8 cellular contexts compared by ENCODE assay signal in genomic region chr6:34671801-34672656, GRCh38. TPM values are rescaled to one million over a fixed set of nuclear protein-coding genes. Genes with fewer than 3 reads are reported as not detected.
DNase-seq lines count a peak whose midpoint lies in the region; ATAC-seq, FAIRE-seq and TF ChIP-seq lines count a peak whose summit lies in the region.

No MANE protein-coding gene starts in this region.

- no peaks in the 10 kb centered on the region for H3K9me3 ChIP-seq in CD8-positive, alpha-beta T cell (ENCODE audit: low read length)

- peaks cover 50% of the 10 kb centered on the region for H3K4me1 ChIP-seq in CD8-positive, alpha-beta T cell (ENCODE audit: insufficient read depth, low read length)

- peak overlapping the region; percentile 72 for H3K4me3 Mint-ChIP-seq in CD8-positive, alpha-beta T cell
- peak overlapping the region; percentile 78 to 91 (median 88) for H3K4me3 Mint-ChIP-seq in IgD-negative memory B cell
- peak overlapping the region; percentile 71 for H3K4me3 Mint-ChIP-seq in activated CD4-positive, alpha-beta memory T cell treated with anti-CD3 and anti-CD28 coated beads for 36 hours

- H3K27ac ChIP-seq in CD8-positive, alpha-beta T cell (ENCODE audit: low read depth, low read length), result peak overlapping the region; percentile 25

- H3K4me3 ChIP-seq in CD8-positive, alpha-beta T cell (ENCODE audit: low read depth, low read length), result peak overlapping the region; percentile 21

- peak; percentile 52 to 87 (median 70) for DNase-seq in CD8-positive, alpha-beta T cell
- peak; percentile 87 for DNase-seq in activated CD4-positive, alpha-beta memory T cell treated with anti-CD3 and anti-CD28 coated beads for 36 hours
- DNase-seq in fibroblast of peridontal ligament (ENCODE audit: extremely low read depth), result peak; percentile 53
- peak; percentile 49 to 53 for DNase-seq in stimulated activated CD4-positive, alpha-beta T cell treated with anti-CD3 and anti-CD28 coated beads, Interleukin-2, amount 100 ng/mL, for 48 hours
- no peak for DNase-seq in NCI-H446 (lab: John Stamatoyannopoulos, UW)
- DNase-seq in frontal cortex (ENCODE audit: low spot score in 2 of 2), result no peak

- H3K36me3 Mint-ChIP-seq in CD8-positive, alpha-beta T cell, result no peaks in the 10 kb centered on the region
- peaks cover 3% of the 10 kb centered on the region for H3K36me3 Mint-ChIP-seq in IgD-negative memory B cell
- H3K36me3 Mint-ChIP-seq in activated CD4-positive, alpha-beta memory T cell treated with anti-CD3 and anti-CD28 coated beads for 36 hours, result no peaks in the 10 kb centered on the region

- H3K27ac Mint-ChIP-seq in CD8-positive, alpha-beta T cell, result peak overlapping the region; percentile 95
- peak overlapping the region; percentile 97 to 100 (median 100) for H3K27ac Mint-ChIP-seq in IgD-negative memory B cell
- peak overlapping the region; percentile 92 for H3K27ac Mint-ChIP-seq in activated CD4-positive, alpha-beta memory T cell treated with anti-CD3 and anti-CD28 coated beads for 36 hours

- POLR2A ChIA-PET in CD8-positive, alpha-beta T cell (lab: Charles Lee), result interaction anchor here (1.3 to 3.1 kb wide), 5 partner anchors 16 to 120 kb away, joined by 3 to 23 read pairs (median 6); partner anchors contain the start of genes BLTP3A, ILRUN and SNRPC
- POLR2A ChIA-PET in activated CD4-positive, alpha-beta memory T cell treated with anti-CD3 and anti-CD28 coated beads for 36 hours (lab: Charles Lee), result interaction anchor here (0.9 to 5.0 kb wide), 4 partner anchors 15 to 120 kb away, joined by 4 to 52 read pairs (median 13); partner anchors contain the start of genes BLTP3A and ILRUN

- no peaks in the 10 kb centered on the region for H3K27me3 Mint-ChIP-seq in CD8-positive, alpha-beta T cell (ENCODE audit: low read depth)
- no peaks in the 10 kb centered on the region for H3K27me3 Mint-ChIP-seq in IgD-negative memory B cell
- H3K27me3 Mint-ChIP-seq in activated CD4-positive, alpha-beta memory T cell treated with anti-CD3 and anti-CD28 coated beads for 36 hours, result no peaks in the 10 kb centered on the region

- FAIRE-seq in frontal cortex (lab: Jason Lieb, UNC), result no peak

- no peaks in the 10 kb centered on the region for H3K27me3 ChIP-seq in CD8-positive, alpha-beta T cell (ENCODE audit: insufficient read depth, low read length)

- CTCF ChIA-PET in CD8-positive, alpha-beta T cell (lab: Charles Lee), result no interaction called here
- CTCF ChIA-PET in activated CD4-positive, alpha-beta memory T cell treated with anti-CD3 and anti-CD28 coated beads for 36 hours (lab: Charles Lee), result interaction anchor here (0.8 to 4.2 kb wide), 4 partner anchors 9 to 85 kb away, joined by 3 to 20 read pairs (median 6); partner anchors contain the start of genes ILRUN and SNRPC

- no peaks in the 10 kb centered on the region for H3K9me3 Mint-ChIP-seq in CD8-positive, alpha-beta T cell
- H3K9me3 Mint-ChIP-seq in IgD-negative memory B cell, result no peaks in the 10 kb centered on the region
- no peaks in the 10 kb centered on the region for H3K9me3 Mint-ChIP-seq in activated CD4-positive, alpha-beta memory T cell treated with anti-CD3 and anti-CD28 coated beads for 36 hours

- TF ChIP-seq CTCF in CD8-positive, alpha-beta T cell (IDR thresholded peaks at IDR 0.05), result no peak

- ATAC-seq in CD8-positive, alpha-beta T cell, result peak; percentile 98
- ATAC-seq in GM21423 (IDR thresholded peaks at IDR 0.05; ENCODE audit: unreplicated experiment), result peak; percentile 73

- H3K36me3 ChIP-seq in CD8-positive, alpha-beta T cell (ENCODE audit: insufficient read depth, low read length), result no peaks in the 10 kb centered on the region

- H3K4me1 Mint-ChIP-seq in CD8-positive, alpha-beta T cell (ENCODE audit: low read depth), result peaks cover 71% of the 10 kb centered on the region
- H3K4me1 Mint-ChIP-seq in IgD-negative memory B cell, result peaks cover 56 to 63% (median 61%) of the 10 kb centered on the region in 3 donors
- H3K4me1 Mint-ChIP-seq in activated CD4-positive, alpha-beta memory T cell treated with anti-CD3 and anti-CD28 coated beads for 36 hours (ENCODE audit: low read depth), result peaks cover 60% of the 10 kb centered on the region

- intact Hi-C loops in CD8-positive, alpha-beta T cell (cut with DNase I, micrococcal nuclease), result loop anchor here (1.0 to 10.0 kb wide), 7 partner anchors 15 to 435 kb away; partner anchors contain the start of genes BLTP3A (in 1 of the 2), HMGA1 (in 1 of the 2), ILRUN (in 1 of the 2) and SNRPC (in 1 of the 2)
- intact Hi-C loops in activated CD4-positive, alpha-beta memory T cell treated with anti-CD3 and anti-CD28 coated beads for 36 hours (cut with micrococcal nuclease), result loop anchor here (1.0 kb wide), 1 partner anchor 16 kb away; no protein-coding TSS in a partner anchor

RNA-seq across cellular contexts. Expression of gene ILRUN, which starts 24.5 kb away (rescaled TPM):
- total RNA-seq in CD8-positive, alpha-beta T cell, result 10 to 100 TPM; 54.8 to 58.8 TPM
- 15.4 TPM for polyA plus RNA-seq in IgD-negative memory B cell
- 10 to 100 TPM; 62.3 to 65.2 TPM for total RNA-seq in activated CD4-positive, alpha-beta memory T cell treated with anti-CD3 and anti-CD28 coated beads for 36 hours
- 21.2 TPM for total RNA-seq in frontal cortex

Comparison
In these comparisons a context has a peak if more than half of its experiments do, and no peak if none do; other contexts are left out.
1. DNase-seq: peak in CD8-positive, alpha-beta T cell (7 of 7), activated CD4-positive, alpha-beta memory T cell treated with anti-CD3 and anti-CD28 coated beads for 36 hours (single experiment), fibroblast of peridontal ligament (single experiment) and stimulated activated CD4-positive, alpha-beta T cell treated with anti-CD3 and anti-CD28 coated beads, Interleukin-2, amount 100 ng/mL, for 48 hours (2 of 2); none in NCI-H446 (0 of 2) and frontal cortex (0 of 2).
2. Peak in every context shown above with its lines, with median percentiles within 50 percentile points of each other: H3K27ac Mint-ChIP-seq and H3K4me3 Mint-ChIP-seq.